In the genomic region with DNA sequence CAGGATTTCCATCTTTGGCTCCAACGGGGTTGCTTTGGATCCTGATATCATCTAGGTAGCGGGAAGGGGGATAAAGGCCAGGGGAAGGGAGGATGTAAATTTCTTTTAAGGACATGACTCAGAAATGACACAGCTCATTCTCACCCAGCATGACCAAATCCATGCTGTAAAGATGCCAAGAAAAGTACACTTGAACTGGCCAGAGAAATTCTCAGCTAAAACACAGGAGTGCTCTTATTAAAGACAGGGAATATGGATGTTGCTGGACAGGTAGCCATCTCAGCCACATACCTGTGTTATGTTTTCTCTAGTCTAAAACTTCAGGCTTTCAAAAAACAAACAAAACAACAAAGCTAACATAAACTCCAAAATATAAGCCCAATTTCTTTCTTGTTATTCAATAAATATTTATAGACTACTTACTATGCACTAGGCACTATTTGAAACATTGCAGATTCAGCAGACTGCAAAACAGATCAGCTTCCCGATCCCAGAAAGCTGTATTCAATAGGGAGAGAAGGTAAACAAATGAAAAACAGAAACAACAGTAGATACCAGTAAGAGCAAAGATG, we compare ENCODE assay signal across 1 cellular context.
TF ChIP-seq lines count a peak whose summit lies in the region.

No MANE protein-coding gene starts in this region.

TF ChIP-seq in HEK293, 187 proteins besides CTCF, POLR2A, EP300 and RAD21 (continued from another document):
- TF ChIP-seq, protein P1, sequence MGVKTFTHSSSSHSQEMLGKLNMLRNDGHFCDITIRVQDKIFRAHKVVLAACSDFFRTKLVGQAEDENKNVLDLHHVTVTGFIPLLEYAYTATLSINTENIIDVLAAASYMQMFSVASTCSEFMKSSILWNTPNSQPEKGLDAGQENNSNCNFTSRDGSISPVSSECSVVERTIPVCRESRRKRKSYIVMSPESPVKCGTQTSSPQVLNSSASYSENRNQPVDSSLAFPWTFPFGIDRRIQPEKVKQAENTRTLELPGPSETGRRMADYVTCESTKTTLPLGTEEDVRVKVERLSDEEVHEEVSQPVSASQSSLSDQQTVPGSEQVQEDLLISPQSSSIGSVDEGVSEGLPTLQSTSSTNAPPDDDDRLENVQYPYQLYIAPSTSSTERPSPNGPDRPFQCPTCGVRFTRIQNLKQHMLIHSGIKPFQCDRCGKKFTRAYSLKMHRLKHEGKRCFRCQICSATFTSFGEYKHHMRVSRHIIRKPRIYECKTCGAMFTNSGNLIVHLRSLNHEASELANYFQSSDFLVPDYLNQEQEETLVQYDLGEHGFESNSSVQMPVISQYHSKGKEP (tag by site-specific recombination; IDR thresholded peaks at IDR 0.05): no peak
- TF ChIP-seq SP2 (tag by site-specific recombination; IDR thresholded peaks at IDR 0.05) (no peak), ZNF248 (tag by site-specific recombination; IDR thresholded peaks at IDR 0.05) (no peak), ZNF37A (tag by site-specific recombination; IDR thresholded peaks at IDR 0.05) (no peak), ZNF10 (tag by site-specific recombination; IDR thresholded peaks at IDR 0.05) (peak; percentile 51; the same call in 1 of the 2 replicates), ZBTB21 (tag by site-specific recombination; IDR thresholded peaks at IDR 0.05) (peak; percentile 72), ZXDB (tag by site-specific recombination; IDR thresholded peaks at IDR 0.05) (peak; percentile 32)
- TF ChIP-seq, protein P2, sequence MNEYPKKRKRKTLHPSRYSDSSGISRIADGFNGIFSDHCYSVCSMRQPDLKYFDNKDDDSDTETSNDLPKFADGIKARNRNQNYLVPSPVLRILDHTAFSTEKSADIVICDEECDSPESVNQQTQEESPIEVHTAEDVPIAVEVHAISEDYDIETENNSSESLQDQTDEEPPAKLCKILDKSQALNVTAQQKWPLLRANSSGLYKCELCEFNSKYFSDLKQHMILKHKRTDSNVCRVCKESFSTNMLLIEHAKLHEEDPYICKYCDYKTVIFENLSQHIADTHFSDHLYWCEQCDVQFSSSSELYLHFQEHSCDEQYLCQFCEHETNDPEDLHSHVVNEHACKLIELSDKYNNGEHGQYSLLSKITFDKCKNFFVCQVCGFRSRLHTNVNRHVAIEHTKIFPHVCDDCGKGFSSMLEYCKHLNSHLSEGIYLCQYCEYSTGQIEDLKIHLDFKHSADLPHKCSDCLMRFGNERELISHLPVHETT (tag by site-specific recombination; IDR thresholded peaks at IDR 0.05): 0 out of 2 replicates have a peak, but pooled peaks have one; percentile 30
TF ChIP-seq in HEK293: peak in this region for 23.
